9 cellular contexts compared by ENCODE assay signal in genomic region chr1:8509579-8509978, GRCh38.
A peak's percentile ranks its signal among the peaks of the same experiment; 100 is the strongest.
DNase-seq lines count a peak whose midpoint lies in the region; ATAC-seq, FAIRE-seq and TF ChIP-seq lines count a peak whose summit lies in the region.
"Had no signal": no experiment of that assay in that cellular context is flagged by ENCODE, and none has a peak within 500 bp of the region (broad histone marks: within the 10 kb centered on the region; RNA-seq: fewer than 3 reads in every experiment).

No MANE protein-coding gene starts in this region.

- DNase-seq in GM12891 (ENCODE audit: insufficient read length, low spot score), result no peak
- no peak for DNase-seq in activated CD4-positive, alpha-beta memory T cell treated with anti-CD3 and anti-CD28 coated beads for 36 hours
- DNase-seq in glutamatergic neuron, result no peak
- DNase-seq in stimulated activated naive CD8-positive, alpha-beta T cell treated with anti-CD3 and anti-CD28 coated beads, Interleukin-15, amount 100 ng/mL, for 72 hours, result no peak
- DNase-seq in DMS79 (lab: John Stamatoyannopoulos, UW), result no peak
- DNase-seq: activated gamma-delta T cell treated with Interleukin-2 at 50 U/mL for 16 hours, GDM1 had no signal

- intact Hi-C loops in activated CD4-positive, alpha-beta memory T cell treated with anti-CD3 and anti-CD28 coated beads for 36 hours (cut with micrococcal nuclease), result no loop called here

- ATAC-seq in stimulated activated naive CD8-positive, alpha-beta T cell treated with anti-CD3 and anti-CD28 coated beads, Interleukin-15, amount 100 ng/mL, for 72 hours, result no peak
- no peak for ATAC-seq in GM21717 (IDR thresholded peaks at IDR 0.05; ENCODE audit: unreplicated experiment)
- ATAC-seq in GM21619 (IDR thresholded peaks at IDR 0.05; ENCODE audit: unreplicated experiment), result no peak

- peak overlapping the region; percentile 62 for H3K4me3 Mint-ChIP-seq in activated CD4-positive, alpha-beta memory T cell treated with anti-CD3 and anti-CD28 coated beads for 36 hours
- no peak overlapping the region for H3K4me3 Mint-ChIP-seq in glutamatergic neuron (ENCODE audit: unreplicated experiment)
- peak overlapping the region; percentile 66 to 82 for H3K4me3 Mint-ChIP-seq in stimulated activated naive CD8-positive, alpha-beta T cell treated with anti-CD3 and anti-CD28 coated beads, Interleukin-15, amount 100 ng/mL, for 72 hours

- FAIRE-seq in GM12891 (lab: Jason Lieb, UNC), result peak; percentile 68

- TF ChIP-seq POLR2A in GM12891 (IDR thresholded peaks at IDR 0.05; ENCODE audit: low read depth, low read length), result no peak

- POLR2A ChIA-PET in activated CD4-positive, alpha-beta memory T cell treated with anti-CD3 and anti-CD28 coated beads for 36 hours (lab: Charles Lee), result interaction anchor here (0.9 to 1.1 kb wide), 2 partner anchors 14 to 15 kb away, joined by 3 read pairs; no protein-coding TSS in a partner anchor

- peaks cover 35% of the 10 kb centered on the region for H3K4me1 Mint-ChIP-seq in activated CD4-positive, alpha-beta memory T cell treated with anti-CD3 and anti-CD28 coated beads for 36 hours (ENCODE audit: low read depth)
- peaks cover 29% of the 10 kb centered on the region for H3K4me1 Mint-ChIP-seq in glutamatergic neuron (ENCODE audit: low read depth, unreplicated experiment)
- H3K4me1 Mint-ChIP-seq in stimulated activated naive CD8-positive, alpha-beta T cell treated with anti-CD3 and anti-CD28 coated beads, Interleukin-15, amount 100 ng/mL, for 72 hours, result peaks cover 42% of the 10 kb centered on the region

- no peaks in the 10 kb centered on the region for H3K27me3 Mint-ChIP-seq in activated CD4-positive, alpha-beta memory T cell treated with anti-CD3 and anti-CD28 coated beads for 36 hours
- H3K27me3 Mint-ChIP-seq in glutamatergic neuron (ENCODE audit: unreplicated experiment), result peaks cover 10% of the 10 kb centered on the region
- no peaks in the 10 kb centered on the region for H3K27me3 Mint-ChIP-seq in stimulated activated naive CD8-positive, alpha-beta T cell treated with anti-CD3 and anti-CD28 coated beads, Interleukin-15, amount 100 ng/mL, for 72 hours

- peaks cover 10% of the 10 kb centered on the region for H3K36me3 Mint-ChIP-seq in activated CD4-positive, alpha-beta memory T cell treated with anti-CD3 and anti-CD28 coated beads for 36 hours
- H3K36me3 Mint-ChIP-seq in glutamatergic neuron (ENCODE audit: unreplicated experiment), result peaks cover 5% of the 10 kb centered on the region

- peak overlapping the region; percentile 88 for H3K27ac Mint-ChIP-seq in activated CD4-positive, alpha-beta memory T cell treated with anti-CD3 and anti-CD28 coated beads for 36 hours
- H3K27ac Mint-ChIP-seq in glutamatergic neuron (ENCODE audit: unreplicated experiment), result peak overlapping the region; percentile 82
- H3K27ac Mint-ChIP-seq in stimulated activated naive CD8-positive, alpha-beta T cell treated with anti-CD3 and anti-CD28 coated beads, Interleukin-15, amount 100 ng/mL, for 72 hours, result peak overlapping the region; percentile 77 to 98

- no peak for TF ChIP-seq CTCF in glutamatergic neuron (IDR thresholded peaks at IDR 0.05; ENCODE audit: partially characterized antibody, unreplicated experiment)

- H3K9me3 Mint-ChIP-seq in activated CD4-positive, alpha-beta memory T cell treated with anti-CD3 and anti-CD28 coated beads for 36 hours, result no peaks in the 10 kb centered on the region
- H3K9me3 Mint-ChIP-seq in glutamatergic neuron (ENCODE audit: unreplicated experiment), result peaks cover 24% of the 10 kb centered on the region
- H3K9me3 Mint-ChIP-seq in stimulated activated naive CD8-positive, alpha-beta T cell treated with anti-CD3 and anti-CD28 coated beads, Interleukin-15, amount 100 ng/mL, for 72 hours, result no peaks in the 10 kb centered on the region

- CTCF ChIA-PET in activated CD4-positive, alpha-beta memory T cell treated with anti-CD3 and anti-CD28 coated beads for 36 hours (lab: Charles Lee), result interaction anchor here (1.9 kb wide), 1 partner anchor 339 kb away, joined by 8 read pairs; no protein-coding TSS in a partner anchor

TF ChIP-seq in GM12891, 5 proteins besides CTCF, POLR2A, EP300 and RAD21:
- TF ChIP-seq POLR2AphosphoS5 (IDR thresholded peaks at IDR 0.05; ENCODE audit: low read depth, low read length), result no peak
- TF ChIP-seq TAF1 (IDR thresholded peaks at IDR 0.05; ENCODE audit: low read depth, low read length), result no peak
- no peak for TF ChIP-seq POU2F2 (IDR thresholded peaks at IDR 0.05; ENCODE audit: low read depth, low read length)
- peak; percentile 55 for TF ChIP-seq PAX5 (IDR thresholded peaks at IDR 0.05; ENCODE audit: insufficient read depth, low read length, severe bottlenecking)
- no peak for TF ChIP-seq SPI1 (IDR thresholded peaks at IDR 0.05; ENCODE audit: low read depth, low read length)
